ENCODE assay signal across 1 cellular context in genomic region chr9:109816490-109816889, GRCh38.
TF ChIP-seq lines count a peak whose summit lies in the region.

No MANE protein-coding gene starts in this region.

TF ChIP-seq in HepG2, 621 proteins besides CTCF, POLR2A, EP300 and RAD21 (continued from another document and continues in another):
- TF ChIP-seq, protein P1, sequence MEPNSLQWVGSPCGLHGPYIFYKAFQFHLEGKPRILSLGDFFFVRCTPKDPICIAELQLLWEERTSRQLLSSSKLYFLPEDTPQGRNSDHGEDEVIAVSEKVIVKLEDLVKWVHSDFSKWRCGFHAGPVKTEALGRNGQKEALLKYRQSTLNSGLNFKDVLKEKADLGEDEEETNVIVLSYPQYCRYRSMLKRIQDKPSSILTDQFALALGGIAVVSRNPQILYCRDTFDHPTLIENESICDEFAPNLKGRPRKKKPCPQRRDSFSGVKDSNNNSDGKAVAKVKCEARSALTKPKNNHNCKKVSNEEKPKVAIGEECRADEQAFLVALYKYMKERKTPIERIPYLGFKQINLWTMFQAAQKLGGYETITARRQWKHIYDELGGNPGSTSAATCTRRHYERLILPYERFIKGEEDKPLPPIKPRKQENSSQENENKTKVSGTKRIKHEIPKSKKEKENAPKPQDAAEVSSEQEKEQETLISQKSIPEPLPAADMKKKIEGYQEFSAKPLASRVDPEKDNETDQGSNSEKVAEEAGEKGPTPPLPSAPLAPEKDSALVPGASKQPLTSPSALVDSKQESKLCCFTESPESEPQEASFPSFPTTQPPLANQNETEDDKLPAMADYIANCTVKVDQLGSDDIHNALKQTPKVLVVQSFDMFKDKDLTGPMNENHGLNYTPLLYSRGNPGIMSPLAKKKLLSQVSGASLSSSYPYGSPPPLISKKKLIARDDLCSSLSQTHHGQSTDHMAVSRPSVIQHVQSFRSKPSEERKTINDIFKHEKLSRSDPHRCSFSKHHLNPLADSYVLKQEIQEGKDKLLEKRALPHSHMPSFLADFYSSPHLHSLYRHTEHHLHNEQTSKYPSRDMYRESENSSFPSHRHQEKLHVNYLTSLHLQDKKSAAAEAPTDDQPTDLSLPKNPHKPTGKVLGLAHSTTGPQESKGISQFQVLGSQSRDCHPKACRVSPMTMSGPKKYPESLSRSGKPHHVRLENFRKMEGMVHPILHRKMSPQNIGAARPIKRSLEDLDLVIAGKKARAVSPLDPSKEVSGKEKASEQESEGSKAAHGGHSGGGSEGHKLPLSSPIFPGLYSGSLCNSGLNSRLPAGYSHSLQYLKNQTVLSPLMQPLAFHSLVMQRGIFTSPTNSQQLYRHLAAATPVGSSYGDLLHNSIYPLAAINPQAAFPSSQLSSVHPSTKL (CRISPR knock-in tag; IDR thresholded peaks at IDR 0.05): peak; percentile 86
- TF ChIP-seq KAT8 (CRISPR knock-in tag; IDR thresholded peaks at IDR 0.05) (peak; percentile 49; the same call in 1 of the 2 replicates), KDM1A (CRISPR knock-in tag; IDR thresholded peaks at IDR 0.05) (no peak), ELF1 (CRISPR knock-in tag; IDR thresholded peaks at IDR 0.05) (peak; percentile 62; the same call in 1 of the 2 replicates), SKI (IDR thresholded peaks at IDR 0.05; ENCODE audit: partially characterized antibody) (peak; percentile 80), ZNF83 (CRISPR knock-in tag; IDR thresholded peaks at IDR 0.05; ENCODE audit: borderline replicate concordance) (no peak), ZBTB21 (CRISPR knock-in tag; IDR thresholded peaks at IDR 0.05) (peak; percentile 91), ELF3 (CRISPR knock-in tag; IDR thresholded peaks at IDR 0.05) (peak; percentile 78; the same call in 1 of the 2 replicates), SKIL (CRISPR knock-in tag; IDR thresholded peaks at IDR 0.05; ENCODE audit: borderline replicate concordance) (no peak), SETDB1 (CRISPR knock-in tag; IDR thresholded peaks at IDR 0.05; ENCODE audit: borderline replicate concordance) (no peak), PHF21A (CRISPR knock-in tag; IDR thresholded peaks at IDR 0.05) (peak; percentile 44; the same call in 1 of the 2 replicates), ETV5 (CRISPR knock-in tag; IDR thresholded peaks at IDR 0.05; ENCODE audit: borderline replicate concordance) (peak; percentile 89; the same call in 1 of the 2 replicates), ZNF564 (CRISPR knock-in tag; IDR thresholded peaks at IDR 0.05) (no peak), KLF13 (CRISPR knock-in tag; IDR thresholded peaks at IDR 0.05) (no peak), FOSL2 (CRISPR knock-in tag; IDR thresholded peaks at IDR 0.05) (peak; percentile 98), TBL1XR1 (IDR thresholded peaks at IDR 0.05; ENCODE audit: borderline replicate concordance, low read length, partially characterized antibody) (peak; percentile 87), ZFP82 (CRISPR knock-in tag; IDR thresholded peaks at IDR 0.05; ENCODE audit: borderline replicate concordance) (no peak), ZBTB20 (CRISPR knock-in tag; IDR thresholded peaks at IDR 0.05; ENCODE audit: borderline replicate concordance, low read depth) (peak; percentile 47; the same call in 1 of the 2 replicates), MED1 (CRISPR knock-in tag; IDR thresholded peaks at IDR 0.05) (peak; percentile 65), HMG20A (CRISPR knock-in tag; IDR thresholded peaks at IDR 0.05; ENCODE audit: borderline replicate concordance) (peak; percentile 91; the same call in 1 of the 2 replicates), HIVEP1 (CRISPR knock-in tag; IDR thresholded peaks at IDR 0.05) (no peak), NR2F1 (CRISPR knock-in tag; IDR thresholded peaks at IDR 0.05) (peak in 1 of 2 experiments; percentile 42; a peak in 1 of 4 replicates), NFKBIZ (CRISPR knock-in tag; IDR thresholded peaks at IDR 0.05) (no peak), TEAD3 (CRISPR knock-in tag; optimal IDR thresholded peaks at IDR 0.05; ENCODE audit: borderline replicate concordance) (peak; percentile 15), ZNF124 (CRISPR knock-in tag; IDR thresholded peaks at IDR 0.05) (no peak), SMC3 (IDR thresholded peaks at IDR 0.05; ENCODE audit: low read length) (0 out of 2 replicates have a peak, but pooled peaks have one; percentile 1), ZNF644 (CRISPR knock-in tag; IDR thresholded peaks at IDR 0.05; ENCODE audit: low read depth) (peak; percentile 21; the same call in 1 of the 2 replicates), JUN (CRISPR knock-in tag; IDR thresholded peaks at IDR 0.05) (peak; percentile 66; the same call in 1 of the 2 replicates), KDM2A (CRISPR knock-in tag; IDR thresholded peaks at IDR 0.05; ENCODE audit: borderline replicate concordance, low read depth) (no peak), SOX6 (IDR thresholded peaks at IDR 0.05) (no peak), SOX6 (CRISPR knock-in tag; IDR thresholded peaks at IDR 0.05) (peak; percentile 29; the same call in 1 of the 2 replicates), SOX5 (CRISPR knock-in tag; IDR thresholded peaks at IDR 0.05; ENCODE audit: borderline replicate concordance) (peak; percentile 25; the same call in 1 of the 2 replicates), MTA1 (CRISPR knock-in tag; IDR thresholded peaks at IDR 0.05; ENCODE audit: borderline replicate concordance) (no peak), ZNF160 (CRISPR knock-in tag; IDR thresholded peaks at IDR 0.05) (no peak), JUND (CRISPR knock-in tag; IDR thresholded peaks at IDR 0.05) (peak; percentile 90), SAP130 (CRISPR knock-in tag; IDR thresholded peaks at IDR 0.05; ENCODE audit: low read depth) (peak; percentile 47), AHDC1 (CRISPR knock-in tag; IDR thresholded peaks at IDR 0.05; ENCODE audit: borderline replicate concordance) (peak; percentile 53; the same call in 1 of the 2 replicates), RARA (CRISPR knock-in tag; IDR thresholded peaks at IDR 0.05) (peak; percentile 88), ATF2 (CRISPR knock-in tag; IDR thresholded peaks at IDR 0.05) (peak; percentile 45; the same call in 1 of the 2 replicates), SALL1 (CRISPR knock-in tag; IDR thresholded peaks at IDR 0.05) (peak; percentile 59), ATF7 (IDR thresholded peaks at IDR 0.05) (peak; percentile 90), ATF7 (CRISPR knock-in tag; IDR thresholded peaks at IDR 0.05) (no peak), HNF4A (CRISPR knock-in tag; IDR thresholded peaks at IDR 0.05) (peak; percentile 51)
- TF ChIP-seq, protein P2, sequence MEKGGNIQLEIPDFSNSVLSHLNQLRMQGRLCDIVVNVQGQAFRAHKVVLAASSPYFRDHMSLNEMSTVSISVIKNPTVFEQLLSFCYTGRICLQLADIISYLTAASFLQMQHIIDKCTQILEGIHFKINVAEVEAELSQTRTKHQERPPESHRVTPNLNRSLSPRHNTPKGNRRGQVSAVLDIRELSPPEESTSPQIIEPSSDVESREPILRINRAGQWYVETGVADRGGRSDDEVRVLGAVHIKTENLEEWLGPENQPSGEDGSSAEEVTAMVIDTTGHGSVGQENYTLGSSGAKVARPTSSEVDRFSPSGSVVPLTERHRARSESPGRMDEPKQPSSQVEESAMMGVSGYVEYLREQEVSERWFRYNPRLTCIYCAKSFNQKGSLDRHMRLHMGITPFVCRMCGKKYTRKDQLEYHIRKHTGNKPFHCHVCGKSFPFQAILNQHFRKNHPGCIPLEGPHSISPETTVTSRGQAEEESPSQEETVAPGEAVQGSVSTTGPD (CRISPR knock-in tag; IDR thresholded peaks at IDR 0.05): no peak
- TF ChIP-seq, protein P3, sequence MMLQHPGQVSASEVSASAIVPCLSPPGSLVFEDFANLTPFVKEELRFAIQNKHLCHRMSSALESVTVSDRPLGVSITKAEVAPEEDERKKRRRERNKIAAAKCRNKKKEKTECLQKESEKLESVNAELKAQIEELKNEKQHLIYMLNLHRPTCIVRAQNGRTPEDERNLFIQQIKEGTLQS (CRISPR knock-in tag; IDR thresholded peaks at IDR 0.05): peak; percentile 93
- TF ChIP-seq, protein P4, sequence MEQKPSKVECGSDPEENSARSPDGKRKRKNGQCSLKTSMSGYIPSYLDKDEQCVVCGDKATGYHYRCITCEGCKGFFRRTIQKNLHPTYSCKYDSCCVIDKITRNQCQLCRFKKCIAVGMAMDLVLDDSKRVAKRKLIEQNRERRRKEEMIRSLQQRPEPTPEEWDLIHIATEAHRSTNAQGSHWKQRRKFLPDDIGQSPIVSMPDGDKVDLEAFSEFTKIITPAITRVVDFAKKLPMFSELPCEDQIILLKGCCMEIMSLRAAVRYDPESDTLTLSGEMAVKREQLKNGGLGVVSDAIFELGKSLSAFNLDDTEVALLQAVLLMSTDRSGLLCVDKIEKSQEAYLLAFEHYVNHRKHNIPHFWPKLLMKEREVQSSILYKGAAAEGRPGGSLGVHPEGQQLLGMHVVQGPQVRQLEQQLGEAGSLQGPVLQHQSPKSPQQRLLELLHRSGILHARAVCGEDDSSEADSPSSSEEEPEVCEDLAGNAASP (CRISPR knock-in tag; IDR thresholded peaks at IDR 0.05; ENCODE audit: borderline replicate concordance): peak; percentile 72
